In the genomic region with DNA sequence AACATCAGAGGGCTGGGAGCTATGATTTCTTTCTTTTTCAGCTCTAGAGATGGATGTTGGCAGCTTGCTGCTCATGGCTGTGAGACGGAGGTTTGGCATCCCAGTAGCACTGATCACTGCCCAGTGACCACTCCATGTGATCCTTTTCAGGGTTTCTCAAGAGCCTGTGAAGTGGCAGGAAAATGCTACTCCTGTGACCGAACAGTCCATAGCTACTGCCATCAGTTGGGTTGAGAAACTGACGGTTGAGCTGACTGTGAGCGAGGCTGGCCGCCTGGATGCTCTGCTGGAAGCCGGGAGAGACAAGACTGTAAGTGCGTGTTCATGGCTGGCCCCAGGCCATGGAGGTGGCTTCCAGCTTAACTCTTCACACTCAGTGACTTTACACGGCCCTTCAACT, we compare ENCODE assay signal across 21 cellular contexts. TPM values are rescaled to one million over a fixed set of nuclear protein-coding genes. Genes with fewer than 3 reads are reported as not detected.
"Had no signal": no experiment of that assay in that cellular context is flagged by ENCODE, and none has a peak within 500 bp of the region (broad histone marks: within the 10 kb centered on the region; RNA-seq: fewer than 3 reads in every experiment).

No MANE protein-coding gene starts in this region.

- H3K4me3 ChIP-seq: esophagus squamous epithelium, lower lobe of right lung, tibial artery had no signal

- H3K27ac ChIP-seq: esophagus squamous epithelium, lower lobe of right lung, tibial artery had no signal

- H3K4me1 ChIP-seq: esophagus squamous epithelium, lower lobe of right lung, tibial artery had no signal

- DNase-seq: activated B cell treated with CpG ODN at 0.5 μM for 24 hours; activated CD4-positive, alpha-beta T cell treated with anti-CD3 and anti-CD28 coated beads for 36 hours; activated CD4-positive, alpha-beta T cell treated with anti-CD3 and anti-CD28 coated beads, Interleukin-2, amount 50 U/mL, for 4 hours; activated effector memory CD4-positive, alpha-beta T cell treated with Interleukin-2 at 50 U/mL for 16 hours; activated naive CD4-positive, alpha-beta T cell treated with anti-CD3 and anti-CD28 coated beads for 36 hours; activated naive CD8-positive, alpha-beta T cell treated with anti-CD3 and anti-CD28 coated beads, Interleukin-2, amount 10 ng/mL, durations not matched to agents 7 days and 5 days; activated T-cell treated with anti-CD3 and anti-CD28 coated beads, Interleukin-2, amount 50 U/mL, for 48 hours; amniotic stem cell; cortex of kidney; endodermal cell; esophagus squamous epithelium; left colon; lower lobe of right lung; naive thymus-derived CD4-positive, alpha-beta T cell; retina; stimulated activated CD4-positive, alpha-beta T cell treated with anti-CD3 and anti-CD28 coated beads, Interleukin-4, amount 100 ng/mL, for 4 hours; T-helper 17 cell; tibial artery had no signal

- H3K9me3 ChIP-seq: esophagus squamous epithelium, lower lobe of right lung, tibial artery had no signal

- ATAC-seq: activated CD4-positive, alpha-beta T cell treated with anti-CD3 and anti-CD28 coated beads for 36 hours; left colon; lower lobe of right lung; naive thymus-derived CD4-positive, alpha-beta T cell; T-helper 17 cell had no signal

- H3K36me3 ChIP-seq: esophagus squamous epithelium, lower lobe of right lung, tibial artery had no signal

RNA-seq across cellular contexts. Expression of gene VWA3B, which starts 34.2 kb away (rescaled TPM):
- total RNA-seq: activated B cell treated with CpG ODN at 0.5 μM for 24 hours; activated CD4-positive, alpha-beta T cell treated with anti-CD3 and anti-CD28 coated beads for 36 hours; activated naive CD8-positive, alpha-beta T cell treated with anti-CD3 and anti-CD28 coated beads, Interleukin-2, amount 10 ng/mL, durations not matched to agents 7 days and 5 days; bronchial epithelial cell; esophagus squamous epithelium; mesenteric fat pad; naive thymus-derived CD4-positive, alpha-beta T cell; neural crest cell; T-helper 17 cell had no signal
